In genomic region chr16:53805747-53806146, GRCh38 we compare ENCODE assay signal across 15 cellular contexts.
DNase-seq lines count a peak whose midpoint lies in the region; TF ChIP-seq lines count a peak whose summit lies in the region.
"Had no signal": no experiment of that assay in that cellular context is flagged by ENCODE, and none has a peak within 500 bp of the region (broad histone marks: within the 10 kb centered on the region; RNA-seq: fewer than 3 reads in every experiment).

No MANE protein-coding gene starts in this region.

- DNase-seq in NCI-H82 (lab: John Stamatoyannopoulos, UW) (peak; percentile 28), NCI-H82 treated with DMSO at 0.1 percent for 48 hours (lab: John Stamatoyannopoulos, UW; ENCODE audit: unreplicated experiment) (no peak), NCI-H526 treated with DMSO at 0.1 percent for 48 hours (lab: John Stamatoyannopoulos, UW) (peak; percentile 10), glutamatergic neuron (no peak), superior temporal gyrus (ENCODE audit: extremely low spot score) (peak; percentile 38), ecto neural progenitor cell (ENCODE audit: low spot score) (no peak), epidermal melanocyte (ENCODE audit: insufficient read length, low spot score) (no peak)
- DNase-seq in activated CD8-positive, alpha-beta memory T cell treated with anti-CD3 and anti-CD28 coated beads, Interleukin-2, amount 50 U/mL, for 4 hours, result no peak
- DNase-seq: 8988T; CD4-positive, alpha-beta memory T cell; DMS79 treated with DMSO at 0.1 percent for 48 hours; MM.1S; NCI-H1105; NCI-H187; SJCRH30 had no signal

- peaks cover 2% of the 10 kb centered on the region for H3K4me1 Mint-ChIP-seq in glutamatergic neuron (ENCODE audit: low read depth, unreplicated experiment)

- no peaks in the 10 kb centered on the region for H3K36me3 Mint-ChIP-seq in glutamatergic neuron (ENCODE audit: unreplicated experiment)

- peak overlapping the region; percentile 40 for H3K27ac Mint-ChIP-seq in glutamatergic neuron (ENCODE audit: unreplicated experiment)

- H3K27me3 Mint-ChIP-seq in glutamatergic neuron (ENCODE audit: unreplicated experiment), result no peaks in the 10 kb centered on the region
- H3K27me3 Mint-ChIP-seq: CD4-positive, alpha-beta memory T cell had no signal

- no peak overlapping the region for H3K4me3 Mint-ChIP-seq in glutamatergic neuron (ENCODE audit: unreplicated experiment)

- no peak for TF ChIP-seq CTCF in glutamatergic neuron (IDR thresholded peaks at IDR 0.05; ENCODE audit: partially characterized antibody, unreplicated experiment)

- no peaks in the 10 kb centered on the region for H3K9me3 Mint-ChIP-seq in glutamatergic neuron (ENCODE audit: unreplicated experiment)

Comparison
In these comparisons a context has a peak if more than half of its experiments do, and no peak if none do; other contexts are left out.
1. DNase-seq: peak in NCI-H82 (single experiment), NCI-H526 treated with DMSO at 0.1 percent for 48 hours (single experiment) and superior temporal gyrus (single experiment); none in NCI-H82 treated with DMSO at 0.1 percent for 48 hours (single experiment), glutamatergic neuron (single experiment), ecto neural progenitor cell (single experiment), epidermal melanocyte (single experiment) and activated CD8-positive, alpha-beta memory T cell treated with anti-CD3 and anti-CD28 coated beads, Interleukin-2, amount 50 U/mL, for 4 hours (single experiment).